20 cellular contexts compared by ENCODE assay signal in genomic region chr1:29719253-29719652, GRCh38.
A peak's percentile ranks its signal among the peaks of the same experiment; 100 is the strongest.
DNase-seq lines count a peak whose midpoint lies in the region; ATAC-seq and TF ChIP-seq lines count a peak whose summit lies in the region.
"Had no signal": no experiment of that assay in that cellular context is flagged by ENCODE, and none has a peak within 500 bp of the region (broad histone marks: within the 10 kb centered on the region; RNA-seq: fewer than 3 reads in every experiment).

No MANE protein-coding gene starts in this region.

- peaks cover 32% of the 10 kb centered on the region for H3K9me3 Mint-ChIP-seq in activated CD4-positive, alpha-beta T cell treated with anti-CD3 and anti-CD28 coated beads, Interleukin-2, amount 10 ng/mL, durations not matched to agents 24 days and 14 days

- no peak for DNase-seq in activated CD4-positive, alpha-beta T cell treated with anti-CD3 and anti-CD28 coated beads, Interleukin-2, amount 10 ng/mL, durations not matched to agents 24 days and 14 days
- DNase-seq in activated CD4-positive, alpha-beta T cell treated with anti-CD3 and anti-CD28 coated beads for 4 hours = no peak
- DNase-seq in H4 (ENCODE audit: low spot score) = peak; percentile 63
- peak; percentile 16 for DNase-seq in amniotic epithelial cell (ENCODE audit: low read depth)
- DNase-seq in kidney tubule cell (ENCODE audit: low spot score) = peak; percentile 80
- DNase-seq in globus pallidus (ENCODE audit: low spot score) = no peak
- DNase-seq in thyroid gland = no peak
- DNase-seq: ACHN; brain microvascular endothelial cell; COR-L47; dorsolateral prefrontal cortex; left lung; NCI-H1417; NCI-H2171 treated with DMSO at 0.1 percent for 48 hours; pancreas; stimulated activated naive CD4-positive, alpha-beta T cell had no signal

- H3K4me3 Mint-ChIP-seq in activated CD4-positive, alpha-beta T cell treated with anti-CD3 and anti-CD28 coated beads, Interleukin-2, amount 10 ng/mL, durations not matched to agents 24 days and 14 days = peak overlapping the region; percentile 41

- TF ChIP-seq POLR2A in thyroid gland (IDR thresholded peaks at IDR 0.05) = no peak

- no peaks in the 10 kb centered on the region for H3K9me3 ChIP-seq in thyroid gland
- H3K9me3 ChIP-seq: pancreas had no signal

- H3K4me1 Mint-ChIP-seq in activated CD4-positive, alpha-beta T cell treated with anti-CD3 and anti-CD28 coated beads, Interleukin-2, amount 10 ng/mL, durations not matched to agents 24 days and 14 days = peaks cover 19% of the 10 kb centered on the region

- no peak for TF ChIP-seq CTCF in thyroid gland (IDR thresholded peaks at IDR 0.05)

- intact Hi-C loops in activated CD4-positive, alpha-beta T cell treated with anti-CD3 and anti-CD28 coated beads, Interleukin-2, amount 10 ng/mL, durations not matched to agents 24 days and 14 days (cut with micrococcal nuclease) = no loop called here
- intact Hi-C loops in thyroid gland (cut with DNase I) = no loop called here

- H3K27ac Mint-ChIP-seq in activated CD4-positive, alpha-beta T cell treated with anti-CD3 and anti-CD28 coated beads, Interleukin-2, amount 10 ng/mL, durations not matched to agents 24 days and 14 days = peak overlapping the region; percentile 53

- no peaks in the 10 kb centered on the region for H3K27me3 ChIP-seq in thyroid gland
- H3K27me3 ChIP-seq: brain microvascular endothelial cell, hepatocyte, pancreas had no signal

- no peaks in the 10 kb centered on the region for H3K36me3 ChIP-seq in thyroid gland
- H3K36me3 ChIP-seq: brain microvascular endothelial cell, left lung, pancreas had no signal

- H3K36me3 Mint-ChIP-seq in activated CD4-positive, alpha-beta T cell treated with anti-CD3 and anti-CD28 coated beads, Interleukin-2, amount 10 ng/mL, durations not matched to agents 24 days and 14 days (ENCODE audit: low read depth) = peaks cover 13% of the 10 kb centered on the region

- H3K4me1 ChIP-seq in thyroid gland = no peaks in the 10 kb centered on the region
- H3K4me1 ChIP-seq: left lung, pancreas had no signal

- 65 to 66% methylated on average over 4 of the region's 4 CpGs for WGBS in thyroid gland, 2 donors

- no peak overlapping the region for H3K27ac ChIP-seq in thyroid gland
- H3K27ac ChIP-seq: brain microvascular endothelial cell, dorsolateral prefrontal cortex, hepatocyte, left lung, pancreas, skin epidermis had no signal

- ATAC-seq in HG02571 (IDR thresholded peaks at IDR 0.05; ENCODE audit: unreplicated experiment) = no peak
- ATAC-seq: esophagus mucosa, left lung, pancreas had no signal

- no peak overlapping the region for H3K4me3 ChIP-seq in thyroid gland (replicated peaks in 1 of 3)
- H3K4me3 ChIP-seq: dorsolateral prefrontal cortex, hepatocyte, left lung, pancreas, skin epidermis had no signal

- H3K27me3 Mint-ChIP-seq in activated CD4-positive, alpha-beta T cell treated with anti-CD3 and anti-CD28 coated beads, Interleukin-2, amount 10 ng/mL, durations not matched to agents 24 days and 14 days = no peaks in the 10 kb centered on the region

Comparison
In these comparisons a context has a peak if more than half of its experiments do, and no peak if none do; other contexts are left out.
1. DNase-seq: peak in H4 (single experiment), amniotic epithelial cell (single experiment) and kidney tubule cell (single experiment); none in activated CD4-positive, alpha-beta T cell treated with anti-CD3 and anti-CD28 coated beads, Interleukin-2, amount 10 ng/mL, durations not matched to agents 24 days and 14 days (single experiment), activated CD4-positive, alpha-beta T cell treated with anti-CD3 and anti-CD28 coated beads for 4 hours (0 of 2), globus pallidus (single experiment) and thyroid gland (0 of 2).